ENCODE assay signal across 34 cellular contexts in the genomic region with DNA sequence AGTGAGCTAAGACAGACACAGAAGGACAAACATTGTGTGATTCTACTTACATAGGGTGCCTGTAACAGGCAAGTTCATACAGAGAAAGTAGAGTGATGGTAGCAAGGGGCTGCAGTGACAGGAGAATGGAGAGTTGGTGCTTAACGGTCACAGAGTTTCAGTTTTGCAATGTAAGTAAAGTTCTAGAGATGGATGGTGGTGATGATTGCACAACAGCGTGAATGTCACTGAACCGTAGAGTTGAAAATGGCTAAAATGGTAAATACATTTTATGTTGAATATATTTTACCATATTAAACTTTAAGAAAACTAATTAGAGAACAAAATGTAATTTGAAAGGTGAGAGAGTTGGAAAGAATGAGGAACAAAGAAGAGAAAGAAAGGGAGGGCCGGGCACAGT. TPM values are rescaled to one million over a fixed set of nuclear protein-coding genes. Genes with fewer than 3 reads are reported as not detected.
"Had no signal": no experiment of that assay in that cellular context is flagged by ENCODE, and none has a peak within 500 bp of the region (broad histone marks: within the 10 kb centered on the region; RNA-seq: fewer than 3 reads in every experiment).

No MANE protein-coding gene starts in this region.

- H3K27ac ChIP-seq: epithelial cell of prostate, esophagus squamous epithelium, heart right ventricle, left lung, prostate gland, right atrium auricular region, sigmoid colon, thoracic aorta, tibial nerve, upper lobe of left lung had no signal

- H3K36me3 Mint-ChIP-seq: stimulated activated memory B cell treated with anti-CD40 and anti-IgM and Interleukin-4, amounts not matched to agents 10 μg/mL and 1 μg/mL and 100 μg/mL, for 72 hours had no signal

- FAIRE-seq: islet of Langerhans, urothelium cell line had no signal

- ATAC-seq: effector memory CD8-positive, alpha-beta T cell; heart right ventricle; left cardiac atrium; left lung; naive thymus-derived CD8-positive, alpha-beta T cell; stimulated activated memory B cell treated with anti-CD40 and anti-IgM and Interleukin-4, amounts not matched to agents 10 μg/mL and 1 μg/mL and 100 μg/mL, for 72 hours; stimulated activated naive CD8-positive, alpha-beta T cell treated with anti-CD3 and anti-CD28 coated beads, Interleukin-15, Interleukin-2, amounts not matched to agents 100 U/mL and 50 U/mL, for 24 hours had no signal

- H3K4me1 Mint-ChIP-seq: stimulated activated memory B cell treated with anti-CD40 and anti-IgM and Interleukin-4, amounts not matched to agents 10 μg/mL and 1 μg/mL and 100 μg/mL, for 72 hours had no signal

- H3K36me3 ChIP-seq: esophagus squamous epithelium, heart right ventricle, left lung, prostate gland, right atrium auricular region, sigmoid colon, thoracic aorta, tibial nerve, upper lobe of left lung had no signal

- H3K4me3 Mint-ChIP-seq: effector memory CD8-positive, alpha-beta T cell; naive thymus-derived CD8-positive, alpha-beta T cell; nephron progenitor cell; stimulated activated memory B cell treated with anti-CD40 and anti-IgM and Interleukin-4, amounts not matched to agents 10 μg/mL and 1 μg/mL and 100 μg/mL, for 72 hours had no signal

- H3K27me3 ChIP-seq: right atrium auricular region, tibial nerve, upper lobe of left lung had no signal

- DNase-seq: cortex of kidney; effector memory CD8-positive, alpha-beta T cell; esophagus squamous epithelium; foreskin melanocyte; glutamatergic neuron; heart right ventricle; hippocampal formation; left cardiac atrium; left lung; mesendoderm; midbrain; naive thymus-derived CD8-positive, alpha-beta T cell; nephron progenitor cell; nucleus accumbens; sigmoid colon; stimulated activated CD4-positive, alpha-beta T cell treated with anti-CD3 and anti-CD28 coated beads, Interleukin-4, amount 100 ng/mL, for 4 hours; stimulated activated naive CD8-positive, alpha-beta T cell treated with anti-CD3 and anti-CD28 coated beads, Interleukin-15, Interleukin-2, amounts not matched to agents 100 U/mL and 50 U/mL, for 24 hours; substantia nigra; upper lobe of left lung had no signal

- H3K9me3 Mint-ChIP-seq: effector memory CD8-positive, alpha-beta T cell had no signal

- H3K9me3 ChIP-seq: prostate gland, sigmoid colon had no signal

- H3K4me1 ChIP-seq: esophagus squamous epithelium, heart right ventricle, left lung, prostate gland, right atrium auricular region, sigmoid colon, tibial nerve, upper lobe of left lung had no signal

- H3K4me3 ChIP-seq: esophagus squamous epithelium, heart right ventricle, left lung, prostate gland, right atrium auricular region, sigmoid colon, thoracic aorta, tibial nerve, upper lobe of left lung had no signal

- H3K27ac Mint-ChIP-seq: effector memory CD8-positive, alpha-beta T cell; naive thymus-derived CD8-positive, alpha-beta T cell; nephron progenitor cell; stimulated activated memory B cell treated with anti-CD40 and anti-IgM and Interleukin-4, amounts not matched to agents 10 μg/mL and 1 μg/mL and 100 μg/mL, for 72 hours had no signal

RNA-seq across cellular contexts. Expression of gene CFAP107, which starts 8.7 kb away (rescaled TPM):
- total RNA-seq: dermis microvascular lymphatic vessel endothelial cell; esophagus squamous epithelium; heart right ventricle; kidney epithelial cell; left cardiac atrium; lung microvascular endothelial cell; mucosa of gallbladder; naive thymus-derived CD8-positive, alpha-beta T cell; osteocyte; right atrium auricular region; sigmoid colon; thoracic aorta; tibial nerve had no signal
- polyA plus RNA-seq: heart right ventricle; naive thymus-derived CD8-positive, alpha-beta T cell had no signal

RNA-seq across cellular contexts. Expression of gene PRAMEF12, which starts 18.8 kb away (rescaled TPM):
- total RNA-seq: dermis microvascular lymphatic vessel endothelial cell; esophagus squamous epithelium; heart right ventricle; left cardiac atrium; left lung; lower leg skin; lung microvascular endothelial cell; mucosa of gallbladder; naive thymus-derived CD8-positive, alpha-beta T cell; osteocyte; prostate gland; right atrium auricular region; sigmoid colon; skeletal muscle tissue; thoracic aorta; tibial nerve; upper lobe of left lung had no signal
- polyA plus RNA-seq: heart right ventricle; naive thymus-derived CD8-positive, alpha-beta T cell; sigmoid colon had no signal

RNA-seq across cellular contexts. Expression of gene PRAMEF1, which starts 36.5 kb away (rescaled TPM):
- total RNA-seq: dermis microvascular lymphatic vessel endothelial cell; esophagus squamous epithelium; heart right ventricle; kidney epithelial cell; left cardiac atrium; left lung; lower leg skin; lung microvascular endothelial cell; mucosa of gallbladder; naive thymus-derived CD8-positive, alpha-beta T cell; osteocyte; prostate gland; right atrium auricular region; sigmoid colon; skeletal muscle tissue; thoracic aorta; tibial nerve; upper lobe of left lung had no signal
- polyA plus RNA-seq: heart right ventricle; naive thymus-derived CD8-positive, alpha-beta T cell; sigmoid colon had no signal

RNA-seq across cellular contexts. Expression of gene AADACL3, which starts 38.8 kb away (rescaled TPM):
- total RNA-seq: dermis microvascular lymphatic vessel endothelial cell; esophagus squamous epithelium; heart right ventricle; kidney epithelial cell; left lung; lung microvascular endothelial cell; mucosa of gallbladder; naive thymus-derived CD8-positive, alpha-beta T cell; osteocyte; prostate gland; right atrium auricular region; sigmoid colon; skeletal muscle tissue; thoracic aorta; tibial nerve; upper lobe of left lung had no signal
- polyA plus RNA-seq: heart right ventricle; naive thymus-derived CD8-positive, alpha-beta T cell; sigmoid colon had no signal
